12 cellular contexts compared by ENCODE assay signal in genomic region chr15:96324900-96325299, GRCh38. TPM values are rescaled to one million over a fixed set of nuclear protein-coding genes. Genes with fewer than 3 reads are reported as not detected.
DNase-seq lines count a peak whose midpoint lies in the region; ATAC-seq, FAIRE-seq and TF ChIP-seq lines count a peak whose summit lies in the region.
"Had no signal": no experiment of that assay in that cellular context is flagged by ENCODE, and none has a peak within 500 bp of the region (broad histone marks: within the 10 kb centered on the region; RNA-seq: fewer than 3 reads in every experiment).

No MANE protein-coding gene starts in this region.

- peak overlapping the region; percentile 96 for H3K4me2 ChIP-seq in fibroblast of lung (ENCODE audit: extremely low read depth, insufficient read depth, low read length)

- TF ChIP-seq CTCF in fibroblast of lung (conservative IDR thresholded peaks at IDR 0.05 in 1 of 2, IDR thresholded peaks at IDR 0.05 in 1 of 2; ENCODE audit: low read depth in 1 of 2, low read length in 2 of 2) = no peak
- TF ChIP-seq CTCF in pancreas (IDR thresholded peaks at IDR 0.05) = no peak

- H2AFZ ChIP-seq in ACC112 (ENCODE audit: low read length, unreplicated experiment) = peak overlapping the region; percentile 61
- no peak overlapping the region for H2AFZ ChIP-seq in fibroblast of lung (ENCODE audit: low read length)

- peak overlapping the region; percentile 85 for H3K27ac ChIP-seq in ACC112 (ENCODE audit: low read depth, low read length)
- H3K27ac ChIP-seq in SK-N-MC = no peak overlapping the region
- peak overlapping the region; percentile 87 for H3K27ac ChIP-seq in fibroblast of lung (ENCODE audit: insufficient read depth, low read length)
- H3K27ac ChIP-seq in pancreas = peak overlapping the region in 3 of 4 donors; percentile 0 to 77 (median 55)

- intact Hi-C loops in pancreas (cut with DNase I) = no loop called here

- H3K9ac ChIP-seq in SK-N-MC (ENCODE audit: insufficient read length) (no peak overlapping the region), fibroblast of lung (ENCODE audit: insufficient read depth, low read length) (peak overlapping the region; percentile 81)

- H3K79me2 ChIP-seq in ACC112 (ENCODE audit: control insufficient read depth, insufficient read depth, low read length, unreplicated experiment) = peaks cover 97% of the 10 kb centered on the region
- peaks cover 95% of the 10 kb centered on the region for H3K79me2 ChIP-seq in fibroblast of lung (ENCODE audit: control insufficient read depth, insufficient read depth, low read length)

- H3K4me1 ChIP-seq in ACC112 (ENCODE audit: control insufficient read depth, insufficient read depth, low read length, unreplicated experiment) (peaks cover 23% of the 10 kb centered on the region), fibroblast of lung (ENCODE audit: control insufficient read depth, extremely low read depth, insufficient read depth, low read length) (peaks cover 9% of the 10 kb centered on the region), pancreas (no peaks in the 10 kb centered on the region)

- no peaks in the 10 kb centered on the region for H4K20me1 ChIP-seq in fibroblast of lung (ENCODE audit: control insufficient read depth, extremely low read depth, insufficient read depth, low read length)

- ATAC-seq in pancreas (no peak), GM21619 (IDR thresholded peaks at IDR 0.05; ENCODE audit: unreplicated experiment) (no peak)

- 55 to 56% methylated on average over 3 of the region's 3 CpGs for WGBS in pancreas, 2 donors

- H3K4me3 ChIP-seq in ACC112 (ENCODE audit: low read depth, low read length) = peak overlapping the region; percentile 75
- peak overlapping the region; percentile 99 for H3K4me3 ChIP-seq in SK-N-MC
- H3K4me3 ChIP-seq in fibroblast of lung (replicated peaks in 1 of 4; ENCODE audit: control extremely low read depth in 1 of 4, insufficient read depth in 1 of 4, low read depth in 3 of 4, low read length in 4 of 4) = peak overlapping the region; percentile 65 to 96 (median 74)
- peak overlapping the region in 2 of 4 donors; percentile 40 to 47 for H3K4me3 ChIP-seq in pancreas

- no peaks in the 10 kb centered on the region for H3K27me3 ChIP-seq in ACC112 (ENCODE audit: insufficient read depth, low read length)
- no peaks in the 10 kb centered on the region for H3K27me3 ChIP-seq in fibroblast of lung (ENCODE audit: control insufficient read depth, insufficient read depth, low read length)
- peaks cover 0 to 1% (median 0%) of the 10 kb centered on the region in 4 donors for H3K27me3 ChIP-seq in pancreas

- H3K9me3 ChIP-seq in SK-N-MC (ENCODE audit: low read depth, low read length) (no peaks in the 10 kb centered on the region), fibroblast of lung (ENCODE audit: control insufficient read depth, insufficient read depth, low read depth, low read length) (no peaks in the 10 kb centered on the region), pancreas (no peaks in the 10 kb centered on the region)
- H3K9me3 ChIP-seq: BE2C had no signal

- no peak for DNase-seq in SK-N-MC (ENCODE audit: low read depth, low spot score)
- DNase-seq in fibroblast of lung (ENCODE audit: low read depth in 2 of 2) = peak; percentile 47 to 54
- DNase-seq in pancreas = no peak
- no peak for DNase-seq in NCI-H82 (lab: John Stamatoyannopoulos, UW)
- no peak for DNase-seq in pons (ENCODE audit: low spot score)
- DNase-seq in DMS53 (lab: John Stamatoyannopoulos, UW) = no peak
- DNase-seq: BE2C, NCI-H510A had no signal

- FAIRE-seq in pancreas (lab: Jason Lieb, UNC) = no peak

- no peaks in the 10 kb centered on the region for H3K36me3 ChIP-seq in ACC112 (ENCODE audit: insufficient read depth, low read length)
- H3K36me3 ChIP-seq in SK-N-MC (ENCODE audit: insufficient read depth, low read length) = no peaks in the 10 kb centered on the region
- no peaks in the 10 kb centered on the region for H3K36me3 ChIP-seq in fibroblast of lung (ENCODE audit: control insufficient read depth, insufficient read depth, low read length)
- H3K36me3 ChIP-seq in pancreas = no peaks in the 10 kb centered on the region
- H3K36me3 ChIP-seq: BE2C had no signal

RNA-seq across cellular contexts. Expression of gene NR2F2, which starts 5.6 kb away (rescaled TPM):
- total RNA-seq in fibroblast of lung = 9.2 and 15.7 TPM in 2 replicates
- 66.5 and 130 TPM in 2 replicates for polyA plus RNA-seq in fibroblast of lung
- polyA plus RNA-seq in fibroblast of lung (2012) = 124 and 286 TPM in 2 replicates
- 78.0 and 158 TPM in 2 replicates for polyA minus RNA-seq in fibroblast of lung (ENCODE audit: low replicate concordance)
- total RNA-seq in pancreas = 10 to 100 TPM in 4 of 6 donors, 1 to 10 TPM in 2; 8.3 to 25.6 (median 14.0) TPM
- 10 to 100 TPM in 1 of 2 donors, 1 to 10 TPM in 1; 7.0 to 16.2 TPM for polyA plus RNA-seq in pancreas
- total RNA-seq: mononuclear cell; T-helper 2 cell treated with Interferon-gamma antibody and Interleukin-4, amounts not matched to agents 100 ng/mL and 5 ng/mL, for 36 hours had no signal

Comparison
In these comparisons a context has a peak if more than half of its experiments do, and no peak if none do; other contexts are left out.
1. DNase-seq: peak in fibroblast of lung (2 of 2); none in SK-N-MC (single experiment), pancreas (0 of 6), NCI-H82 (single experiment), pons (single experiment) and DMS53 (single experiment).